8 cellular contexts compared by ENCODE assay signal in the genomic region with DNA sequence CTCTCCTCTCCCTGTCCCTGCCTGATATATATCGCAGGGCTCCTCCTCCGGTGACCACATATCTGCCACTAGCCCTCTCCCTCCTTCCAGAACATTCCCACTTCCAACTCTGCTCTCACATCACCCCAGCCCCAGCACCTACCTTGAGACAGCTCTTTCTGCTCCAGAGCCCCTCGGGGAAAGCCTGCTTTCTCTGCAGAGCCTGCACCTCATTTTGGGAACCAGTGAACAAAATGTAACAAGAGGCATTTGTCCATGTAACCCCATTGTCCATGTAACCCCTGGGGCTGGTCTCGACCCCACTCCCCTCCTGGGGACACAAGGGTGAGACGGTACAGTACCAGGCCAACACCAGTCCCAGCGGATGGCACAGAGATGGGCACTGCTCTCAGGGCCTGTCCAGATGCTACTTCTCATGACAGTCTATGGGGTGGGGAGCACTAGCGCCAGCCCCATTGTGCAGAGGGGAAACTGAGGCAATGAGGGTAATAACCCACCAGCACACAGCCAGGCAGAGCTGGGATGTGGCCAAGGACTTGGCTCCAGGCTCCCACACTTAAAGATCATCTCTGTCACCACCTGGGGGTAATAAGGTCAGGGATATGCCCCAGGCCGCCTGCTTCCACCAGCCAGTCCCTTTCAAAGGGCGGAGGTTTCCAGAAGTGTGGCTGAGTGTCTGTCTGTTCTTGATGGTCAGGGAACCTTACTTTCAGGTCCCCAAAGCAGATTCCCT. TPM values are rescaled to one million over a fixed set of nuclear protein-coding genes. Genes with fewer than 3 reads are reported as not detected.
DNase-seq lines count a peak whose midpoint lies in the region; ATAC-seq and TF ChIP-seq lines count a peak whose summit lies in the region.

No MANE protein-coding gene starts in this region.

- H3K4me3 Mint-ChIP-seq in activated CD4-positive, alpha-beta T cell treated with anti-CD3 and anti-CD28 coated beads, Interleukin-2, amount 10 ng/mL, durations not matched to agents 24 days and 14 days, result peak overlapping the region; percentile 79
- H3K4me3 Mint-ChIP-seq in stimulated activated naive B cell treated with anti-CD40 and anti-IgM and Interleukin-4, amounts not matched to agents 10 μg/mL and 1 μg/mL and 100 μg/mL, for 72 hours, result peak overlapping the region; percentile 63 to 70

- TF ChIP-seq CTCF in VCaP (conservative IDR thresholded peaks at IDR 0.05) (no peak), left ventricle myocardium inferior (IDR thresholded peaks at IDR 0.05; ENCODE audit: borderline replicate concordance) (no peak)

- H3K9me3 ChIP-seq in left ventricle myocardium inferior (replicated peaks), result no peaks in the 10 kb centered on the region

- peak overlapping the region; percentile 79 for H3K27ac Mint-ChIP-seq in activated CD4-positive, alpha-beta T cell treated with anti-CD3 and anti-CD28 coated beads, Interleukin-2, amount 10 ng/mL, durations not matched to agents 24 days and 14 days
- peak overlapping the region; percentile 31 for H3K27ac Mint-ChIP-seq in stimulated activated naive B cell treated with anti-CD40 and anti-IgM and Interleukin-4, amounts not matched to agents 10 μg/mL and 1 μg/mL and 100 μg/mL, for 72 hours

- H3K9me3 Mint-ChIP-seq in activated CD4-positive, alpha-beta T cell treated with anti-CD3 and anti-CD28 coated beads, Interleukin-2, amount 10 ng/mL, durations not matched to agents 24 days and 14 days, result no peaks in the 10 kb centered on the region
- no peaks in the 10 kb centered on the region for H3K9me3 Mint-ChIP-seq in stimulated activated naive B cell treated with anti-CD40 and anti-IgM and Interleukin-4, amounts not matched to agents 10 μg/mL and 1 μg/mL and 100 μg/mL, for 72 hours

- no peaks in the 10 kb centered on the region for H3K27me3 ChIP-seq in left ventricle myocardium inferior (ENCODE audit: low read depth)

- H3K36me3 Mint-ChIP-seq in activated CD4-positive, alpha-beta T cell treated with anti-CD3 and anti-CD28 coated beads, Interleukin-2, amount 10 ng/mL, durations not matched to agents 24 days and 14 days (ENCODE audit: low read depth), result no peaks in the 10 kb centered on the region
- H3K36me3 Mint-ChIP-seq in stimulated activated naive B cell treated with anti-CD40 and anti-IgM and Interleukin-4, amounts not matched to agents 10 μg/mL and 1 μg/mL and 100 μg/mL, for 72 hours, result no peaks in the 10 kb centered on the region

- no peak for ATAC-seq in stimulated activated naive B cell treated with anti-CD40 and anti-IgM and Interleukin-4, amounts not matched to agents 10 μg/mL and 1 μg/mL and 100 μg/mL, for 72 hours (replicated peaks)

- H3K4me1 ChIP-seq in left ventricle myocardium inferior, result peaks cover 46% of the 10 kb centered on the region

- peak overlapping the region; percentile 61 for H3K4me3 ChIP-seq in left ventricle myocardium inferior

- peaks cover 36% of the 10 kb centered on the region for H3K4me1 Mint-ChIP-seq in activated CD4-positive, alpha-beta T cell treated with anti-CD3 and anti-CD28 coated beads, Interleukin-2, amount 10 ng/mL, durations not matched to agents 24 days and 14 days
- H3K4me1 Mint-ChIP-seq in stimulated activated naive B cell treated with anti-CD40 and anti-IgM and Interleukin-4, amounts not matched to agents 10 μg/mL and 1 μg/mL and 100 μg/mL, for 72 hours, result peaks cover 35 to 42% of the 10 kb centered on the region in 2 donors

- DNase-seq in activated CD4-positive, alpha-beta T cell treated with anti-CD3 and anti-CD28 coated beads, Interleukin-2, amount 10 ng/mL, durations not matched to agents 24 days and 14 days, result no peak
- no peak for DNase-seq in activated CD4-positive, alpha-beta T cell treated with anti-CD3 and anti-CD28 coated beads for 48 hours
- DNase-seq in left ventricle myocardium inferior (no peak), NK-92 (lab: John Stamatoyannopoulos, UW; ENCODE audit: unreplicated experiment) (no peak), NCI-H1417 treated with DMSO at 0.1 percent for 48 hours (lab: John Stamatoyannopoulos, UW) (no peak)
- DNase-seq in stimulated activated naive B cell treated with anti-CD40 and anti-IgM and Interleukin-4, amounts not matched to agents 10 μg/mL and 1 μg/mL and 100 μg/mL, for 72 hours, result no peak
- DNase-seq in stimulated activated CD4-positive, alpha-beta T cell treated with anti-CD3 and anti-CD28 coated beads, Interleukin-12 subunit alpha, Interleukin-12 subunit beta, amount 100 ng/mL, for 4 hours, result no peak

- no peaks in the 10 kb centered on the region for H3K36me3 ChIP-seq in left ventricle myocardium inferior

- peaks cover 6% of the 10 kb centered on the region for H3K27me3 Mint-ChIP-seq in activated CD4-positive, alpha-beta T cell treated with anti-CD3 and anti-CD28 coated beads, Interleukin-2, amount 10 ng/mL, durations not matched to agents 24 days and 14 days
- peaks cover 6 to 11% of the 10 kb centered on the region in 2 donors for H3K27me3 Mint-ChIP-seq in stimulated activated naive B cell treated with anti-CD40 and anti-IgM and Interleukin-4, amounts not matched to agents 10 μg/mL and 1 μg/mL and 100 μg/mL, for 72 hours

- intact Hi-C loops in activated CD4-positive, alpha-beta T cell treated with anti-CD3 and anti-CD28 coated beads, Interleukin-2, amount 10 ng/mL, durations not matched to agents 24 days and 14 days (cut with micrococcal nuclease), result loop anchor here (2.0 to 10.0 kb wide), 4 partner anchors 151 to 262 kb away; a partner anchor contains a TSS
- intact Hi-C loops in left ventricle myocardium inferior (cut with micrococcal nuclease), result no loop called here

- H3K27ac ChIP-seq in VCaP (peak overlapping the region; percentile 98), left ventricle myocardium inferior (replicated peaks) (peak overlapping the region; percentile 72)

RNA-seq across cellular contexts. Expression of a gene that starts 42.8 kb away (rescaled TPM):
- 1.4 and 1.9 TPM in 2 replicates for total RNA-seq in activated CD4-positive, alpha-beta T cell treated with anti-CD3 and anti-CD28 coated beads, Interleukin-2, amount 10 ng/mL, durations not matched to agents 24 days and 14 days
- 15.9 TPM for total RNA-seq in left ventricle myocardium inferior

RNA-seq across cellular contexts. Expression of a gene that starts 43.6 kb away (rescaled TPM):
- 0.37 and 0.54 TPM in 2 replicates for total RNA-seq in activated CD4-positive, alpha-beta T cell treated with anti-CD3 and anti-CD28 coated beads, Interleukin-2, amount 10 ng/mL, durations not matched to agents 24 days and 14 days
- total RNA-seq in left ventricle myocardium inferior, result 7.7 TPM
